Comparison of ENCODE assay signal across 8 cellular contexts in the genomic region with DNA sequence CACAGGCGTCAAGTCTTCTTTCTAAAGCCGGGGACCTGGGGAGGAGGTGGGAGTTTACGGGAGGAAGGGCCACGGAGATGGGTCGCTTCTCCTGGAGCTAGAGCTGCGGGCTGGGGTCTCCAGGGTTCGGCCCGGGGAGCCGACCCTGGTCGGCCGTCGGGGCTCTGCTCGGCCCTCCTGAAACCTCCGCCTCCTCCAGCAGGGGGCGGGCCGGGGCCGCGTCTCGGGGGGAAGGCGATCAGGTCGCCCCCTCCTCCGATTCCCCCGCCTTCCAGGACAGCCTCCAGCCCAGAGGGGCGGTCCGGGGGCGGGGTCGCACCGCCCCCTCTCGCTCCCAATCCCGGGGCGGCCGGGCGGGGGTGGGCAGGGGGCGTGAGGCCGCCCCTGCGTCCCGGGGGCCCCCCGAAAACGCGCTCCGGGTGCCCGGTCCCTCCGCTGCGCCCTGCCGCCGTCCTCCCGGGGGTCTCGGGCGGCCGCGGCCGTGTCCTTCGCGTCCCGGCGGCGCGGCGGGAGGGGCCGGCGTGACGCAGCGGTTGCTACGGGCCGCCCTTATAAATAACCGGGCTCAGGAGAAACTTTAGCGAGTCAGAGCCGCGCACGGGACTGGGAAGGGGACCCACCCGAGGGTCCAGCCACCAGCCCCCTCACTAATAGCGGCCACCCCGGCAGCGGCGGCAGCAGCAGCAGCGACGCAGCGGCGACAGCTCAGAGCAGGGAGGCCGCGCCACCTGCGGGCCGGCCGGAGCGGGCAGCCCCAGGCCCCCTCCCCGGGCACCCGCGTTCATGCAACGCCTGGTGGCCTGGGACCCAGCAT. TPM values are rescaled to one million over a fixed set of nuclear protein-coding genes. Genes with fewer than 3 reads are reported as not detected.
A peak's percentile ranks its signal among the peaks of the same experiment; 100 is the strongest.
DNase-seq lines count a peak whose midpoint lies in the region; ATAC-seq and TF ChIP-seq lines count a peak whose summit lies in the region.

A gene (plus strand): TSS at position 580 of the 814 bp plus-strand sequence. CDS start 204 bp downstream, at position 784.

- H3K4me3 ChIP-seq in CD8-positive, alpha-beta T cell (ENCODE audit: low read depth, low read length), result peak within 1 kb of the TSS; percentile 82
- no peak within 1 kb of the TSS for H3K4me3 ChIP-seq in KMS-11 (IDR thresholded peaks at IDR 0.05; ENCODE audit: insufficient read depth, low read depth, low read length)
- peak within 1 kb of the TSS; percentile 81 for H3K4me3 ChIP-seq in fibroblast of villous mesenchyme (ENCODE audit: low read depth, low read length)
- H3K4me3 ChIP-seq in neural progenitor cell, result peak within 1 kb of the TSS; percentile 89
- H3K4me3 ChIP-seq in subcutaneous abdominal adipose tissue (ENCODE audit: low read depth in 1 of 5, low read length in 5 of 5), result peak within 1 kb of the TSS; percentile 79 to 100 (median 94)

- H3K4me1 Mint-ChIP-seq in CD8-positive, alpha-beta T cell (ENCODE audit: low read depth), result peaks cover 27% of the 10 kb centered on the region
- H3K4me1 Mint-ChIP-seq in neural progenitor cell, result peaks cover 26% of the 10 kb centered on the region

- peaks cover 19% of the 10 kb centered on the region for H3K4me1 ChIP-seq in CD8-positive, alpha-beta T cell (ENCODE audit: insufficient read depth, low read length)
- peaks cover 19% of the 10 kb centered on the region for H3K4me1 ChIP-seq in KMS-11 (ENCODE audit: low read depth, poor library complexity, severe bottlenecking)
- H3K4me1 ChIP-seq in neural progenitor cell, result peaks cover 12% of the 10 kb centered on the region
- peaks cover 14 to 55% (median 27%) of the 10 kb centered on the region in 5 donors for H3K4me1 ChIP-seq in subcutaneous abdominal adipose tissue (ENCODE audit: control insufficient read depth in 5 of 5, insufficient read depth in 5 of 5, low read length in 5 of 5)

- H3F3A ChIP-seq in neural progenitor cell (ENCODE audit: low read depth), result peaks cover 11% of the 10 kb centered on the region

- peak within 1 kb of the TSS; percentile 92 for H3K27ac Mint-ChIP-seq in CD8-positive, alpha-beta T cell
- no peak within 1 kb of the TSS for H3K27ac Mint-ChIP-seq in neural progenitor cell

- peak within 1 kb of the TSS; percentile 96 for H3K9ac ChIP-seq in KMS-11
- H3K9ac ChIP-seq in neural progenitor cell, result no peak within 1 kb of the TSS
- H3K9ac ChIP-seq in subcutaneous abdominal adipose tissue (ENCODE audit: low read length in 5 of 5), result peak within 1 kb of the TSS; percentile 63 to 100 (median 97)

- peak; percentile 60 for ATAC-seq in CD8-positive, alpha-beta T cell
- peak; percentile 29 for ATAC-seq in GM19467 (IDR thresholded peaks at IDR 0.05; ENCODE audit: unreplicated experiment)

- H2AFZ ChIP-seq in KMS-11 (ENCODE audit: low read depth), result peak within 1 kb of the TSS; percentile 88
- H2AFZ ChIP-seq in neural progenitor cell (replicated peaks), result peak within 1 kb of the TSS; percentile 92

- peak; percentile 61 to 88 (median 80) for DNase-seq in CD8-positive, alpha-beta T cell
- peak; percentile 86 for DNase-seq in SIG-M5 treated with dmso at 0.1 percent for 504 hours (lab: John Stamatoyannopoulos, UW; ENCODE audit: unreplicated experiment)
- peak; percentile 65 for DNase-seq in activated gamma-delta T cell (lab: John Stamatoyannopoulos, UW)
- peak; percentile 93 for DNase-seq in fibroblast of villous mesenchyme (ENCODE audit: low read depth)
- peak; percentile 95 for DNase-seq in neural progenitor cell (ENCODE audit: low spot score)

- H3K27me3 ChIP-seq in CD8-positive, alpha-beta T cell (ENCODE audit: insufficient read depth, low read length), result no peaks in the 10 kb centered on the region
- H3K27me3 ChIP-seq in KMS-11 (ENCODE audit: insufficient read depth, low read depth), result peaks cover 6% of the 10 kb centered on the region
- H3K27me3 ChIP-seq in neural progenitor cell, result peaks cover 50% of the 10 kb centered on the region
- peaks cover 0 to 5% (median 0%) of the 10 kb centered on the region in 5 donors for H3K27me3 ChIP-seq in subcutaneous abdominal adipose tissue (ENCODE audit: control insufficient read depth in 5 of 5, insufficient read depth in 4 of 5, low read length in 5 of 5)

- no peaks in the 10 kb centered on the region for H3K9me3 Mint-ChIP-seq in CD8-positive, alpha-beta T cell
- no peaks in the 10 kb centered on the region for H3K9me3 Mint-ChIP-seq in neural progenitor cell

- H3K36me3 Mint-ChIP-seq in CD8-positive, alpha-beta T cell, result peaks cover 5% of the 10 kb centered on the region
- H3K36me3 Mint-ChIP-seq in neural progenitor cell, result no peaks in the 10 kb centered on the region

- peak within 1 kb of the TSS; percentile 91 for H3K27ac ChIP-seq in CD8-positive, alpha-beta T cell (ENCODE audit: low read depth, low read length)
- H3K27ac ChIP-seq in KMS-11 (peak within 1 kb of the TSS; percentile 95), neural progenitor cell (no peak within 1 kb of the TSS), subcutaneous abdominal adipose tissue (ENCODE audit: low read depth, low read length) (peak within 1 kb of the TSS; percentile 99)

- H3K36me3 ChIP-seq in CD8-positive, alpha-beta T cell (ENCODE audit: insufficient read depth, low read length), result no peaks in the 10 kb centered on the region
- no peaks in the 10 kb centered on the region for H3K36me3 ChIP-seq in KMS-11 (ENCODE audit: insufficient read depth)
- no peaks in the 10 kb centered on the region for H3K36me3 ChIP-seq in neural progenitor cell
- peaks cover 0 to 20% (median 16%) of the 10 kb centered on the region in 5 donors for H3K36me3 ChIP-seq in subcutaneous abdominal adipose tissue (ENCODE audit: control insufficient read depth in 5 of 5, insufficient read depth in 5 of 5, low read length in 5 of 5)

- H3K4me3 Mint-ChIP-seq in CD8-positive, alpha-beta T cell, result peak within 1 kb of the TSS; percentile 81
- H3K4me3 Mint-ChIP-seq in neural progenitor cell, result peak within 1 kb of the TSS; percentile 87

- peak; percentile 65 for TF ChIP-seq CTCF in CD8-positive, alpha-beta T cell (IDR thresholded peaks at IDR 0.05)
- TF ChIP-seq CTCF in KMS-11 (conservative IDR thresholded peaks at IDR 0.05; ENCODE audit: low read depth, low read length), result peak; percentile 62; the same call in 1 of the 2 replicates
- TF ChIP-seq CTCF in fibroblast of villous mesenchyme (IDR thresholded peaks at IDR 0.05; ENCODE audit: insufficient read depth, low read depth, low read length), result peak; percentile 76
- peak; percentile 79 for TF ChIP-seq CTCF in neural progenitor cell (IDR thresholded peaks at IDR 0.05)

- POLR2A ChIA-PET in CD8-positive, alpha-beta T cell (lab: Charles Lee), result interaction anchor here (1.0 to 2.0 kb wide), 8 partner anchors 21 to 767 kb away, joined by 3 to 8 read pairs (median 4); a partner anchor contains a TSS

- peaks cover 5% of the 10 kb centered on the region for H3K27me3 Mint-ChIP-seq in CD8-positive, alpha-beta T cell (ENCODE audit: low read depth)
- peaks cover 20% of the 10 kb centered on the region for H3K27me3 Mint-ChIP-seq in neural progenitor cell (ENCODE audit: insufficient read depth, low read depth)

- no peaks in the 10 kb centered on the region for H3K9me3 ChIP-seq in CD8-positive, alpha-beta T cell (ENCODE audit: low read length)
- H3K9me3 ChIP-seq in neural progenitor cell (ENCODE audit: low read depth), result no peaks in the 10 kb centered on the region
- H3K9me3 ChIP-seq in subcutaneous abdominal adipose tissue (ENCODE audit: control insufficient read depth in 5 of 5, low read length in 5 of 5), result no peaks in the 10 kb centered on the region

- H3K79me2 ChIP-seq in KMS-11 (ENCODE audit: insufficient read depth, low read depth) (peaks cover 23% of the 10 kb centered on the region), neural progenitor cell (ENCODE audit: low read depth) (no peaks in the 10 kb centered on the region)

- 0 out of 2 replicates have a peak, but pooled peaks cover 3% of the 10 kb centered on the region for H4K20me1 ChIP-seq in KMS-11 (ENCODE audit: insufficient read depth)
- H4K20me1 ChIP-seq in neural progenitor cell (ENCODE audit: low read depth), result peaks cover 15% of the 10 kb centered on the region

- H3K4me2 ChIP-seq in KMS-11, result peak within 1 kb of the TSS; percentile 95
- peak within 1 kb of the TSS; percentile 99 for H3K4me2 ChIP-seq in neural progenitor cell

- CTCF ChIA-PET in CD8-positive, alpha-beta T cell (lab: Charles Lee), result interaction anchor here (1.0 to 16.8 kb wide), 6 partner anchors 21 to 276 kb away, joined by 3 to 325 read pairs (median 4); a partner anchor contains a TSS

- intact Hi-C loops in CD8-positive, alpha-beta T cell (cut with DNase I, micrococcal nuclease), result loop anchor here (1.0 to 5.0 kb wide), 8 partner anchors 196 to 768 kb away; a partner anchor contains a TSS

RNA-seq across cellular contexts. Expression of the gene that starts here (rescaled TPM):
- total RNA-seq in CD8-positive, alpha-beta T cell, result 10 to 100 TPM; 37.2 to 37.6 TPM
- total RNA-seq in fibroblast of villous mesenchyme (70.4 and 71.5 TPM in 2 replicates), neural progenitor cell (ENCODE audit: low replicate concordance) (1.8 and 2.9 TPM in 2 replicates)
